ENCODE assay signal across 11 cellular contexts in genomic region chr10:122490786-122491680, GRCh38. TPM values are rescaled to one million over a fixed set of nuclear protein-coding genes. Genes with fewer than 3 reads are reported as not detected.
DNase-seq lines count a peak whose midpoint lies in the region; ATAC-seq, FAIRE-seq and TF ChIP-seq lines count a peak whose summit lies in the region.
"Had no signal": no experiment of that assay in that cellular context is flagged by ENCODE, and none has a peak within 500 bp of the region (broad histone marks: within the 10 kb centered on the region; RNA-seq: fewer than 3 reads in every experiment).

No MANE protein-coding gene starts in this region.

- H3K4me3 ChIP-seq in BLaER1 treated with 17β-estradiol and CSF1 and Interleukin-3, amounts not matched to agents 10 nM and 100 nM, result no peak overlapping the region
- H3K4me3 ChIP-seq in bronchial epithelial cell (ENCODE audit: low read depth, low read length), result no peak overlapping the region
- H3K4me3 ChIP-seq in trophoblast cell (ENCODE audit: low read depth, low read length), result peak overlapping the region; percentile 2

- no peak overlapping the region for H2AFZ ChIP-seq in trophoblast cell (ENCODE audit: insufficient read depth, low read length, poor library complexity)

- H4K8ac ChIP-seq in trophoblast cell (ENCODE audit: low read depth, low read length), result no peak overlapping the region

- no peak for TF ChIP-seq CTCF in bronchial epithelial cell (IDR thresholded peaks at IDR 0.05; ENCODE audit: insufficient read depth, low read length, severe bottlenecking)

- H2BK120ac ChIP-seq in trophoblast cell (ENCODE audit: insufficient read depth, low read length, poor library complexity), result no peak overlapping the region

- peak overlapping the region; percentile 18 to 68 (median 49); a peak in 21 of 22 replicates for H3K4me2 ChIP-seq in BLaER1 treated with 17β-estradiol and CSF1 and Interleukin-3, amounts not matched to agents 10 nM and 100 nM
- no peak overlapping the region for H3K4me2 ChIP-seq in trophoblast cell (ENCODE audit: low read length)

- H4K91ac ChIP-seq in trophoblast cell (ENCODE audit: low read depth, low read length), result peak overlapping the region; percentile 48

- no peak overlapping the region for H2BK12ac ChIP-seq in trophoblast cell (ENCODE audit: low read length)

- WGBS in trophoblast cell (ENCODE audit: extremely low coverage, insufficient coverage, insufficient read length), result no CpG with 5 or more reads among the region's 26 CpGs

- no peaks in the 10 kb centered on the region for H4K20me1 ChIP-seq in BLaER1 treated with 17β-estradiol and CSF1 and Interleukin-3, amounts not matched to agents 10 nM and 100 nM

- no peaks in the 10 kb centered on the region for H3K9me3 ChIP-seq in BLaER1 treated with 17β-estradiol and CSF1 and Interleukin-3, amounts not matched to agents 10 nM and 100 nM (replicated peaks in 1 of 11)
- no peaks in the 10 kb centered on the region for H3K9me3 ChIP-seq in trophoblast cell (ENCODE audit: insufficient read depth, low read depth, low read length)

- H3K27me3 ChIP-seq in BLaER1 treated with 17β-estradiol and CSF1 and Interleukin-3, amounts not matched to agents 10 nM and 100 nM, result no peaks in the 10 kb centered on the region
- H3K27me3 ChIP-seq in bronchial epithelial cell (ENCODE audit: control insufficient read depth, insufficient read depth, low read length) (no peaks in the 10 kb centered on the region), trophoblast cell (ENCODE audit: insufficient read depth, low read length) (no peaks in the 10 kb centered on the region)

- peaks cover 11% of the 10 kb centered on the region for H3K79me1 ChIP-seq in trophoblast cell (ENCODE audit: low read length)

- H3K23ac ChIP-seq in trophoblast cell (ENCODE audit: low read length), result no peak overlapping the region

- H2BK5ac ChIP-seq in trophoblast cell (ENCODE audit: low read depth, low read length, poor library complexity), result no peak overlapping the region

- H3K4ac ChIP-seq in trophoblast cell (ENCODE audit: low read depth, low read length), result no peak overlapping the region

- H3K27ac ChIP-seq in BLaER1 treated with 17β-estradiol and CSF1 and Interleukin-3, amounts not matched to agents 10 nM and 100 nM, result peak overlapping the region in 1 of 11 experiments; percentile 5; a peak in 1 of 22 replicates
- no peak overlapping the region for H3K27ac ChIP-seq in trophoblast cell (ENCODE audit: low read depth, low read length)

- no peak overlapping the region for H3K18ac ChIP-seq in trophoblast cell (ENCODE audit: low read length)

- no peaks in the 10 kb centered on the region for H3K79me2 ChIP-seq in trophoblast cell (ENCODE audit: control insufficient read depth, insufficient read depth, low read length, poor library complexity)

- no peak overlapping the region for H2AK5ac ChIP-seq in trophoblast cell (ENCODE audit: low read length)

- no peaks in the 10 kb centered on the region for H3K36me3 ChIP-seq in BLaER1 treated with 17β-estradiol and CSF1 and Interleukin-3, amounts not matched to agents 10 nM and 100 nM
- peaks cover 2% of the 10 kb centered on the region for H3K36me3 ChIP-seq in bronchial epithelial cell (ENCODE audit: control insufficient read depth, insufficient read depth, low read length)
- peaks cover 10 to 17% of the 10 kb centered on the region in 2 experiments for H3K36me3 ChIP-seq in trophoblast cell (ENCODE audit: control insufficient read depth in 1 of 2, insufficient read depth in 2 of 2, low read length in 2 of 2)

- DNase-seq in T-helper 2 cell, result peak in 3 of 5 experiments; percentile 17 to 73 (median 35)
- peak; percentile 91 for DNase-seq in bronchial epithelial cell (ENCODE audit: low read depth)
- DNase-seq in trophoblast cell, result no peak
- no peak for DNase-seq in ecto neural progenitor cell (ENCODE audit: low spot score)
- DNase-seq: NCI-H510A had no signal

- H3K14ac ChIP-seq in trophoblast cell (ENCODE audit: low read length), result no peak overlapping the region

- ATAC-seq in HG03175 (IDR thresholded peaks at IDR 0.05; ENCODE audit: unreplicated experiment) (no peak), GM18858 (IDR thresholded peaks at IDR 0.05; ENCODE audit: unreplicated experiment) (no peak), GM19397 (IDR thresholded peaks at IDR 0.05; ENCODE audit: unreplicated experiment) (no peak)

- H3K9ac ChIP-seq in BLaER1 treated with 17β-estradiol and CSF1 and Interleukin-3, amounts not matched to agents 10 nM and 100 nM, result peak overlapping the region in 1 of 11 experiments; percentile 3; a peak in 1 of 22 replicates
- H3K9ac ChIP-seq in trophoblast cell (ENCODE audit: low read length), result no peak overlapping the region

- FAIRE-seq in bronchial epithelial cell (lab: Jason Lieb, UNC), result peak; percentile 94

- H3K4me1 ChIP-seq in BLaER1 treated with 17β-estradiol and CSF1 and Interleukin-3, amounts not matched to agents 10 nM and 100 nM, result peaks cover 15 to 76% (median 53%) of the 10 kb centered on the region in 10 experiments
- H3K4me1 ChIP-seq in trophoblast cell (ENCODE audit: control insufficient read depth in 1 of 2, insufficient read depth in 2 of 2, low read length in 2 of 2), result peaks cover 20 to 24% of the 10 kb centered on the region in 2 experiments

- H4K12ac ChIP-seq in trophoblast cell (ENCODE audit: low read depth, low read length), result peak overlapping the region; percentile 47

RNA-seq across cellular contexts. Expression of gene HTRA1, which starts 29.7 kb away (rescaled TPM):
- 64.1 and 80.3 TPM in 2 replicates for total RNA-seq in bronchial epithelial cell
- polyA plus RNA-seq in trophoblast cell (2013), result 135 and 141 TPM in 2 replicates
- total RNA-seq: activated CD8-positive, alpha-beta memory T cell treated with anti-CD3 and anti-CD28 coated beads for 36 hours had no signal

RNA-seq across cellular contexts. Expression of gene ARMS2, which starts 36.6 kb away (rescaled TPM):
- total RNA-seq in bronchial epithelial cell, result not detected in 2 replicates
- polyA plus RNA-seq in trophoblast cell (2013), result 0.07 and 0.12 TPM in 2 replicates
- total RNA-seq: activated CD8-positive, alpha-beta memory T cell treated with anti-CD3 and anti-CD28 coated beads for 36 hours; fibroblast of villous mesenchyme had no signal

Comparison
In these comparisons a context has a peak if more than half of its experiments do, and no peak if none do; other contexts are left out.
1. DNase-seq: peak in T-helper 2 cell (3 of 5) and bronchial epithelial cell (single experiment); none in trophoblast cell (0 of 2) and ecto neural progenitor cell (single experiment).